ENCODE assay signal across 9 cellular contexts in genomic region chr9:8895498-8896224, GRCh38.
DNase-seq lines count a peak whose midpoint lies in the region; ATAC-seq and TF ChIP-seq lines count a peak whose summit lies in the region.
"Had no signal": no experiment of that assay in that cellular context is flagged by ENCODE, and none has a peak within 500 bp of the region (broad histone marks: within the 10 kb centered on the region; RNA-seq: fewer than 3 reads in every experiment).

No MANE protein-coding gene starts in this region.

- H3K79me2 ChIP-seq in neural cell (replicated peaks; ENCODE audit: insufficient read depth, low read length): no peaks in the 10 kb centered on the region

- H3K4me2 ChIP-seq in neural cell (ENCODE audit: low read length): no peak overlapping the region

- H4K20me1 ChIP-seq in neural cell (ENCODE audit: insufficient read depth): no peaks in the 10 kb centered on the region

- no peaks in the 10 kb centered on the region for H3F3A ChIP-seq in neural cell (ENCODE audit: insufficient read depth, low read length, poor library complexity, severe bottlenecking)

- peak; percentile 73 for TF ChIP-seq RAD21 in neural cell (conservative IDR thresholded peaks at IDR 0.05)

- peak; percentile 56 for ATAC-seq in HG03432 (IDR thresholded peaks at IDR 0.05; ENCODE audit: unreplicated experiment)
- no peak for ATAC-seq in HG03135 (IDR thresholded peaks at IDR 0.05; ENCODE audit: unreplicated experiment)
- no peak for ATAC-seq in HG02678 (IDR thresholded peaks at IDR 0.05; ENCODE audit: unreplicated experiment)

- no peak for DNase-seq in AG09319 (ENCODE audit: extremely low read depth, low read depth)
- DNase-seq in NT2/D1 (ENCODE audit: low read depth, low spot score): peak; percentile 57
- DNase-seq in erythroblast (lab: John Stamatoyannopoulos, UW): peak; percentile 1 to 9
- no peak for DNase-seq in COLO668 (lab: John Stamatoyannopoulos, UW; ENCODE audit: unreplicated experiment)
- DNase-seq: activated naive CD8-positive, alpha-beta T cell treated with anti-CD3 and anti-CD28 coated beads, Interleukin-2, amount 10 ng/mL, durations not matched to agents 7 days and 5 days had no signal

- no peak overlapping the region for H3K27ac ChIP-seq in neural cell (ENCODE audit: low read length)

- no peaks in the 10 kb centered on the region for H3K27me3 ChIP-seq in NT2/D1 (ENCODE audit: insufficient read depth, insufficient read length)
- H3K27me3 ChIP-seq in neural cell (ENCODE audit: insufficient read depth, low read depth, low read length): no peaks in the 10 kb centered on the region

- H3K9me3 ChIP-seq in NT2/D1 (ENCODE audit: insufficient read depth, low read length) (no peaks in the 10 kb centered on the region), neural cell (ENCODE audit: low read length) (no peaks in the 10 kb centered on the region)

- no peak overlapping the region for H3K9ac ChIP-seq in NT2/D1 (ENCODE audit: insufficient read length, low read depth)
- no peak overlapping the region for H3K9ac ChIP-seq in neural cell (ENCODE audit: low read length)

- H3K4me3 ChIP-seq in NT2/D1 (ENCODE audit: insufficient read length, low read depth): no peak overlapping the region
- no peak overlapping the region for H3K4me3 ChIP-seq in neural cell (ENCODE audit: low read length)

- H2AFZ ChIP-seq in neural cell (ENCODE audit: low read depth, low read length): no peak overlapping the region

- H3K4me1 ChIP-seq in NT2/D1 (ENCODE audit: insufficient read depth, insufficient read length): no peaks in the 10 kb centered on the region

- H3K36me3 ChIP-seq in NT2/D1 (ENCODE audit: insufficient read depth, insufficient read length, low read length) (no peaks in the 10 kb centered on the region), neural cell (ENCODE audit: insufficient read depth, low read length) (no peaks in the 10 kb centered on the region)

- TF ChIP-seq CTCF in AG09319 (IDR thresholded peaks at IDR 0.05; ENCODE audit: low read depth, low read length): peak; percentile 46
- TF ChIP-seq CTCF in neural cell (IDR thresholded peaks at IDR 0.05; ENCODE audit: poor library complexity, severe bottlenecking): peak; percentile 67

- TF ChIP-seq EP300 in neural cell (conservative IDR thresholded peaks at IDR 0.05; ENCODE audit: poor library complexity, severe bottlenecking): no peak

- no peaks in the 10 kb centered on the region for H3K9me2 ChIP-seq in neural cell (ENCODE audit: insufficient read depth, low read length)

- no peak for TF ChIP-seq POLR2A in erythroblast (IDR thresholded peaks at IDR 0.05; ENCODE audit: low read length)

TF ChIP-seq in neural cell, 6 proteins besides CTCF, POLR2A, EP300 and RAD21:
- TF ChIP-seq SMC3 (conservative IDR thresholded peaks at IDR 0.05; ENCODE audit: poor library complexity) (peak; percentile 68), TAF1 (IDR thresholded peaks at IDR 0.05; ENCODE audit: low read depth) (no peak), EZH2 (IDR thresholded peaks at IDR 0.05; ENCODE audit: borderline replicate concordance, insufficient read depth, low read length, poor library complexity, severe bottlenecking) (no peak), REST (IDR thresholded peaks at IDR 0.05; ENCODE audit: borderline replicate concordance) (no peak), MXI1 (conservative IDR thresholded peaks at IDR 0.05; ENCODE audit: poor library complexity, severe bottlenecking) (no peak), POLR2AphosphoS5 (IDR thresholded peaks at IDR 0.05) (no peak)

Comparison
In these comparisons a context has a peak if more than half of its experiments do, and no peak if none do; other contexts are left out.
1. DNase-seq: peak in NT2/D1 (single experiment) and erythroblast (2 of 2); none in AG09319 (single experiment) and COLO668 (single experiment).